1 cellular context compared by ENCODE assay signal in genomic region chr7:138483516-138483915, GRCh38.
TF ChIP-seq lines count a peak whose summit lies in the region.

No MANE protein-coding gene starts in this region.

TF ChIP-seq in GM12878, 131 proteins besides CTCF, POLR2A, EP300 and RAD21 (continued from another document):
- TF ChIP-seq REST (IDR thresholded peaks at IDR 0.05; ENCODE audit: low read depth, low read length) = no peak
- no peak for TF ChIP-seq EED (IDR thresholded peaks at IDR 0.05; ENCODE audit: low read depth)
- no peak for TF ChIP-seq CEBPZ (IDR thresholded peaks at IDR 0.05; ENCODE audit: low read depth, low read length)
- no peak for TF ChIP-seq ELK1 (IDR thresholded peaks at IDR 0.05; ENCODE audit: low read depth, low read length)
- TF ChIP-seq SMAD5 (IDR thresholded peaks at IDR 0.05; ENCODE audit: low read depth) = no peak
- TF ChIP-seq DPF2 (IDR thresholded peaks at IDR 0.05) = no peak
- no peak for TF ChIP-seq ESRRA (IDR thresholded peaks at IDR 0.05; ENCODE audit: low read length)
- TF ChIP-seq IRF3 (IDR thresholded peaks at IDR 0.05) = no peak
- no peak for TF ChIP-seq IKZF2 (IDR thresholded peaks at IDR 0.05)
- TF ChIP-seq ZNF217 (IDR thresholded peaks at IDR 0.05) = no peak
